1 cellular context compared by ENCODE assay signal in genomic region chr10:30817541-30817940, GRCh38.
TF ChIP-seq lines count a peak whose summit lies in the region.

No MANE protein-coding gene starts in this region.

TF ChIP-seq in SK-N-SH treated with all-trans-retinoic acid at 6 μM for 48 hours, 23 proteins besides CTCF, POLR2A, EP300 and RAD21 (continued from another document):
- TF ChIP-seq PPARA (CRISPR knock-in tag; IDR thresholded peaks at IDR 0.05; ENCODE audit: borderline replicate concordance) (no peak), TSHZ2 (CRISPR knock-in tag; IDR thresholded peaks at IDR 0.05) (no peak), POU6F1 (CRISPR knock-in tag; IDR thresholded peaks at IDR 0.05; ENCODE audit: borderline replicate concordance, low read depth) (no peak), ZFP30 (CRISPR knock-in tag; IDR thresholded peaks at IDR 0.05) (no peak), OSR1 (CRISPR knock-in tag; IDR thresholded peaks at IDR 0.05) (no peak), CREB5 (CRISPR knock-in tag; IDR thresholded peaks at IDR 0.05; ENCODE audit: low read depth) (no peak), TOX (CRISPR knock-in tag; IDR thresholded peaks at IDR 0.05; ENCODE audit: borderline replicate concordance) (no peak), RARB (CRISPR knock-in tag; IDR thresholded peaks at IDR 0.05) (no peak), SNAI2 (CRISPR knock-in tag; IDR thresholded peaks at IDR 0.05) (no peak), ZNF565 (CRISPR knock-in tag; conservative IDR thresholded peaks at IDR 0.05; ENCODE audit: low read depth) (no peak), ISL1 (CRISPR knock-in tag; IDR thresholded peaks at IDR 0.05) (no peak), ZNF8 (CRISPR knock-in tag; IDR thresholded peaks at IDR 0.05) (no peak), CSRNP3 (CRISPR knock-in tag; IDR thresholded peaks at IDR 0.05) (no peak), TCF4 (CRISPR knock-in tag; IDR thresholded peaks at IDR 0.05; ENCODE audit: borderline replicate concordance) (no peak)
TF ChIP-seq in SK-N-SH treated with all-trans-retinoic acid at 6 μM for 48 hours: peak in this region for 0.
